13 cellular contexts compared by ENCODE assay signal in genomic region chr5:16674750-16675149, GRCh38. TPM values are rescaled to one million over a fixed set of nuclear protein-coding genes. Genes with fewer than 3 reads are reported as not detected.
"Had no signal": no experiment of that assay in that cellular context is flagged by ENCODE, and none has a peak within 500 bp of the region (broad histone marks: within the 10 kb centered on the region; RNA-seq: fewer than 3 reads in every experiment).

No MANE protein-coding gene starts in this region.

- ATAC-seq: activated CD4-positive, CD25-positive, alpha-beta regulatory T cell treated with anti-CD3 and anti-CD28 coated beads, Interleukin-2, amount 50 U/mL, for 24 hours; stimulated activated effector memory CD8-positive, alpha-beta T cell treated with anti-CD3 and anti-CD28 coated beads, Interleukin-12 subunit alpha, Interleukin-12 subunit beta, amount 100 ng/mL, for 72 hours had no signal

- H3K36me3 Mint-ChIP-seq: activated naive CD8-positive, alpha-beta T cell treated with anti-CD3 and anti-CD28 coated beads for 36 hours; memory B cell; stimulated activated effector memory CD8-positive, alpha-beta T cell treated with anti-CD3 and anti-CD28 coated beads, Interleukin-12 subunit alpha, Interleukin-12 subunit beta, amount 100 ng/mL, for 72 hours had no signal

- H3K27me3 Mint-ChIP-seq: activated naive CD8-positive, alpha-beta T cell treated with anti-CD3 and anti-CD28 coated beads for 36 hours; memory B cell had no signal

- H3K4me3 Mint-ChIP-seq: activated naive CD8-positive, alpha-beta T cell treated with anti-CD3 and anti-CD28 coated beads for 36 hours; memory B cell; stimulated activated effector memory CD8-positive, alpha-beta T cell treated with anti-CD3 and anti-CD28 coated beads, Interleukin-12 subunit alpha, Interleukin-12 subunit beta, amount 100 ng/mL, for 72 hours had no signal

- H3K4me1 Mint-ChIP-seq: memory B cell; stimulated activated effector memory CD8-positive, alpha-beta T cell treated with anti-CD3 and anti-CD28 coated beads, Interleukin-12 subunit alpha, Interleukin-12 subunit beta, amount 100 ng/mL, for 72 hours had no signal

- H3K36me3 ChIP-seq: right atrium auricular region had no signal

- H3K4me1 ChIP-seq: right atrium auricular region, tibial artery had no signal

- FAIRE-seq: TTC549 had no signal

- H3K27me3 ChIP-seq: right atrium auricular region, tibial artery had no signal

- H3K27ac ChIP-seq: right atrium auricular region, tibial artery had no signal

- H3K4me3 ChIP-seq: right atrium auricular region, tibial artery had no signal

- H3K9me3 ChIP-seq: right atrium auricular region, tibial artery had no signal

- DNase-seq: activated gamma-delta T cell treated with Interleukin-2 at 50 U/mL for 16 hours; activated naive CD8-positive, alpha-beta T cell treated with anti-CD3 and anti-CD28 coated beads for 36 hours; activated T-cell treated with anti-CD3 and anti-CD28 coated beads, Interleukin-2, amount 50 U/mL, for 48 hours; foreskin melanocyte; head of caudate nucleus; T-helper 2 cell; tibial artery had no signal

- H3K27ac Mint-ChIP-seq: activated naive CD8-positive, alpha-beta T cell treated with anti-CD3 and anti-CD28 coated beads for 36 hours; memory B cell; stimulated activated effector memory CD8-positive, alpha-beta T cell treated with anti-CD3 and anti-CD28 coated beads, Interleukin-12 subunit alpha, Interleukin-12 subunit beta, amount 100 ng/mL, for 72 hours had no signal

- H3K9me3 Mint-ChIP-seq: activated naive CD8-positive, alpha-beta T cell treated with anti-CD3 and anti-CD28 coated beads for 36 hours; memory B cell; stimulated activated effector memory CD8-positive, alpha-beta T cell treated with anti-CD3 and anti-CD28 coated beads, Interleukin-12 subunit alpha, Interleukin-12 subunit beta, amount 100 ng/mL, for 72 hours had no signal

RNA-seq across cellular contexts. Expression of gene RETREG1, which starts 58.0 kb away (rescaled TPM):
- total RNA-seq: dermis microvascular lymphatic vessel endothelial cell had no signal
